Comparison of ENCODE assay signal across 8 cellular contexts in genomic region chr2:102020596-102021170, GRCh38. TPM values are rescaled to one million over a fixed set of nuclear protein-coding genes. Genes with fewer than 3 reads are reported as not detected.
DNase-seq lines count a peak whose midpoint lies in the region; ATAC-seq, FAIRE-seq and TF ChIP-seq lines count a peak whose summit lies in the region.

No MANE protein-coding gene starts in this region.

- peak overlapping the region; percentile 58 for H3K14ac ChIP-seq in IMR-90 (replicated peaks; ENCODE audit: low read depth, low read length)

- no peaks in the 10 kb centered on the region for H3K27me3 ChIP-seq in CD8-positive, alpha-beta T cell (ENCODE audit: insufficient read depth, low read length)
- H3K27me3 ChIP-seq in IMR-90 (ENCODE audit: control insufficient read depth, insufficient read depth, low read length), result no peaks in the 10 kb centered on the region
- no peaks in the 10 kb centered on the region; the same call in 1 of the 2 replicates for H3K27me3 ChIP-seq in SJCRH30
- no peaks in the 10 kb centered on the region for H3K27me3 ChIP-seq in osteoblast (ENCODE audit: insufficient read depth, low read length)
- no peaks in the 10 kb centered on the region for H3K27me3 ChIP-seq in testis

- POLR2A ChIA-PET in CD8-positive, alpha-beta T cell (lab: Charles Lee), result interaction anchor here (0.7 to 1.1 kb wide), 2 partner anchors 14 to 215 kb away, joined by 3 read pairs; no protein-coding TSS in a partner anchor
- POLR2A ChIA-PET in IMR-90 (lab: Charles Lee; ENCODE audit: unreplicated experiment), result interaction anchor here (0.6 kb wide), 1 partner anchor 431 kb away, joined by 3 read pairs; no protein-coding TSS in a partner anchor

- in situ Hi-C loops in IMR-90 (cut with MboI; ENCODE audit: low sequenced_read_pairs), result loop anchor here (5.0 to 10.0 kb wide), 3 partner anchors 124 to 332 kb away; partner anchors contain the start of gene IL1R1

- H3K9me3 ChIP-seq in CD8-positive, alpha-beta T cell (ENCODE audit: low read length), result no peaks in the 10 kb centered on the region
- H3K9me3 ChIP-seq in IMR-90 (ENCODE audit: control insufficient read depth, insufficient read depth, low read length), result no peaks in the 10 kb centered on the region
- H3K9me3 ChIP-seq in SJCRH30 (replicated peaks), result no peaks in the 10 kb centered on the region
- H3K9me3 ChIP-seq in osteoblast (ENCODE audit: low read depth, low read length), result no peaks in the 10 kb centered on the region
- H3K9me3 ChIP-seq in testis, result no peaks in the 10 kb centered on the region

- peaks cover 4% of the 10 kb centered on the region for H3K4me1 ChIP-seq in CD8-positive, alpha-beta T cell (ENCODE audit: insufficient read depth, low read length)
- H3K4me1 ChIP-seq in IMR-90 (ENCODE audit: control insufficient read depth, insufficient read depth, low read length) (peaks cover 9% of the 10 kb centered on the region; the same call in 1 of the 2 replicates), SJCRH30 (no peaks in the 10 kb centered on the region), osteoblast (ENCODE audit: insufficient read depth, low read length) (peaks cover 50% of the 10 kb centered on the region), testis (peaks cover 27% of the 10 kb centered on the region)

- H2BK5ac ChIP-seq in IMR-90 (ENCODE audit: low read depth, low read length, poor library complexity, severe bottlenecking), result no peak overlapping the region

- H3K9me3 Mint-ChIP-seq in CD8-positive, alpha-beta T cell, result no peaks in the 10 kb centered on the region

- H4K20me1 ChIP-seq in IMR-90 (ENCODE audit: insufficient read depth, low read length) (no peaks in the 10 kb centered on the region), osteoblast (ENCODE audit: insufficient read depth, low read length) (no peaks in the 10 kb centered on the region)

- H3K18ac ChIP-seq in IMR-90 (ENCODE audit: low read depth, low read length), result peak overlapping the region; percentile 43

- peak; percentile 99 for TF ChIP-seq RAD21 in IMR-90 (IDR thresholded peaks at IDR 0.05; ENCODE audit: low read length)

- H3K79me1 ChIP-seq in IMR-90 (ENCODE audit: low read depth in 1 of 2, low read length in 2 of 2), result no peaks in the 10 kb centered on the region

- peak overlapping the region; percentile 96 for H2AK5ac ChIP-seq in IMR-90 (ENCODE audit: low read depth, low read length)

- no peaks in the 10 kb centered on the region for H3K4me1 Mint-ChIP-seq in CD8-positive, alpha-beta T cell (ENCODE audit: low read depth)

- no TSS peak for BruUV-seq in IMR-90 (replicated peaks; lab: Mats Ljungman, UMichigan)

- peak overlapping the region; percentile 17; the same call in 1 of the 3 replicates for H2BK15ac ChIP-seq in IMR-90 (ENCODE audit: low read depth, low read length)

- H2AFZ ChIP-seq in IMR-90 (replicated peaks; ENCODE audit: low read length, poor library complexity), result peak overlapping the region; percentile 88
- H2AFZ ChIP-seq in osteoblast (ENCODE audit: low read length), result peak overlapping the region; percentile 58

- H3K4ac ChIP-seq in IMR-90 (ENCODE audit: low read depth, low read length), result peak overlapping the region; percentile 81

- no peak overlapping the region for H3K9ac ChIP-seq in IMR-90 (ENCODE audit: low read depth, low read length)

- DNase-seq in CD8-positive, alpha-beta T cell, result peak; percentile 63 to 91 (median 75)
- DNase-seq in IMR-90 (peak; percentile 88), SJCRH30 (peak; percentile 64 to 84), activated gamma-delta T cell (lab: John Stamatoyannopoulos, UW) (peak; percentile 11), frontal cortex (ENCODE audit: low spot score in 2 of 2) (peak; percentile 55 to 73), osteoblast (ENCODE audit: insufficient read length, low spot score, missing footprints) (peak; percentile 81), testis (peak; percentile 95)

- peak overlapping the region; percentile 61 for H4K5ac ChIP-seq in IMR-90 (ENCODE audit: low read depth, low read length)

- TF ChIP-seq CTCF in CD8-positive, alpha-beta T cell (IDR thresholded peaks at IDR 0.05), result peak; percentile 93
- peak; percentile 99 for TF ChIP-seq CTCF in IMR-90 (conservative IDR thresholded peaks at IDR 0.05; ENCODE audit: low read depth, low read length)
- TF ChIP-seq CTCF in osteoblast (IDR thresholded peaks at IDR 0.05; ENCODE audit: extremely low read depth, low read depth, low read length), result peak; percentile 99
- TF ChIP-seq CTCF in testis (IDR thresholded peaks at IDR 0.05), result peak; percentile 98 to 99 (median 98)

- dilution Hi-C loops in IMR-90 (cut with HindIII; ENCODE audit: low sequenced_read_pairs, unreplicated experiment), result loop anchor here (25.0 kb wide), 1 partner anchor 142 kb away; no protein-coding TSS in a partner anchor

- H3K4me3 Mint-ChIP-seq in CD8-positive, alpha-beta T cell, result no peak overlapping the region

- 2% methylated on average over 6 of the region's 18 CpGs; no CpG with 5 or more reads in 1 of the 2 experiments for WGBS in IMR-90 (ENCODE audit: extremely low coverage in 2 of 2, insufficient read length in 1 of 2), 2 experiments
- 2 to 9% methylated on average over 16 to 18 of the region's 18 CpGs for WGBS in testis, 2 donors

- TF ChIP-seq POLR2A in IMR-90 (IDR thresholded peaks at IDR 0.05; ENCODE audit: low read depth, low read length), result peak; percentile 62
- no peak for TF ChIP-seq POLR2A in testis (IDR thresholded peaks at IDR 0.05)

- peak overlapping the region; percentile 87 for H2BK120ac ChIP-seq in IMR-90 (ENCODE audit: low read depth, low read length)

- peak; percentile 99 for ATAC-seq in CD8-positive, alpha-beta T cell
- ATAC-seq in GM19463 (IDR thresholded peaks at IDR 0.05; ENCODE audit: unreplicated experiment) (peak; percentile 34), IMR-90 (ENCODE audit: low read depth) (peak; percentile 99)

- peak overlapping the region; percentile 82 for H2BK20ac ChIP-seq in IMR-90 (ENCODE audit: low read depth, low read length)

- H2AK9ac ChIP-seq in IMR-90 (replicated peaks; ENCODE audit: low read depth, low read length, poor library complexity), result peak overlapping the region; percentile 92

- no peaks in the 10 kb centered on the region for H3K36me3 Mint-ChIP-seq in CD8-positive, alpha-beta T cell

- H3K27me3 Mint-ChIP-seq in CD8-positive, alpha-beta T cell (ENCODE audit: low read depth), result no peaks in the 10 kb centered on the region

- 0 out of 2 replicates have a peak, but pooled peaks cover 3% of the 10 kb centered on the region for H3K9me1 ChIP-seq in IMR-90 (ENCODE audit: insufficient read depth, low read length)

- CTCF ChIA-PET in CD8-positive, alpha-beta T cell (lab: Charles Lee), result interaction anchor here (0.6 to 4.1 kb wide), 59 partner anchors 9 to 470 kb away, joined by 3 to 175 read pairs (median 4); partner anchors contain the start of gene IL18R1
- CTCF ChIA-PET in IMR-90 (lab: Yijun Ruan, JAX), result interaction anchor here (0.6 to 2.3 kb wide), 25 partner anchors 11 to 227 kb away, joined by 3 to 26 read pairs (median 5); partner anchors contain the start of gene IL1R1

- H3K4me3 ChIP-seq in CD8-positive, alpha-beta T cell (ENCODE audit: low read depth, low read length), result no peak overlapping the region
- no peak overlapping the region for H3K4me3 ChIP-seq in IMR-90 (ENCODE audit: insufficient read depth, low read depth, low read length)
- H3K4me3 ChIP-seq in SJCRH30, result no peak overlapping the region
- no peak overlapping the region for H3K4me3 ChIP-seq in osteoblast (ENCODE audit: insufficient read depth, low read length)
- H3K4me3 ChIP-seq in testis, result no peak overlapping the region

- H3K23ac ChIP-seq in IMR-90 (ENCODE audit: low read depth, low read length), result no peak overlapping the region

- intact Hi-C loops in CD8-positive, alpha-beta T cell (cut with DNase I, micrococcal nuclease), result loop anchor here (1.0 to 10.0 kb wide), 7 partner anchors 164 to 429 kb away; partner anchors contain the start of genes IL18R1 (in 2 of the 2) and IL1RL2 (in 1 of the 2)
- intact Hi-C loops in IMR-90 (cut with micrococcal nuclease), result loop anchor here (1.0 to 5.0 kb wide), 7 partner anchors 44 to 429 kb away; partner anchors contain the start of genes IL18R1 and IL1R1
- intact Hi-C loops in testis (cut with DNase I; ENCODE audit: low total_unique reads), result loop anchor here (5.0 kb wide), 2 partner anchors 142 to 222 kb away; no protein-coding TSS in a partner anchor

- H4K8ac ChIP-seq in IMR-90 (ENCODE audit: low read depth in 2 of 2, low read length in 2 of 2), result peak overlapping the region in 1 of 2 experiments; percentile 79; a peak in 2 of 4 replicates

- H3K4me2 ChIP-seq in IMR-90 (ENCODE audit: low read depth, low read length) (no peak overlapping the region), osteoblast (ENCODE audit: insufficient read depth, low read length) (peak overlapping the region; percentile 22)

- no peak overlapping the region for H3K27ac Mint-ChIP-seq in CD8-positive, alpha-beta T cell

- no peak overlapping the region for H3K56ac ChIP-seq in IMR-90 (ENCODE audit: extremely low read depth, insufficient read depth, low read length)

- no peaks in the 10 kb centered on the region for H3K79me2 ChIP-seq in osteoblast (ENCODE audit: insufficient read depth, low read length)

- H3K27ac ChIP-seq in CD8-positive, alpha-beta T cell (ENCODE audit: low read depth, low read length), result no peak overlapping the region
- H3K27ac ChIP-seq in IMR-90 (ENCODE audit: insufficient read depth, low read length), result peak overlapping the region; percentile 31; the same call in 1 of the 2 replicates
- no peak overlapping the region for H3K27ac ChIP-seq in SJCRH30
- peak overlapping the region; percentile 87 for H3K27ac ChIP-seq in osteoblast (ENCODE audit: low read depth, low read length)
- no peak overlapping the region for H3K27ac ChIP-seq in testis

- no peak for FAIRE-seq in frontal cortex (lab: Jason Lieb, UNC)

- H4K91ac ChIP-seq in IMR-90 (ENCODE audit: insufficient read depth, low read depth, low read length), result peak overlapping the region; percentile 74

- H3K36me3 ChIP-seq in CD8-positive, alpha-beta T cell (ENCODE audit: insufficient read depth, low read length), result no peaks in the 10 kb centered on the region
- H3K36me3 ChIP-seq in IMR-90 (ENCODE audit: control insufficient read depth, insufficient read depth, low read length), result no peaks in the 10 kb centered on the region
- H3K36me3 ChIP-seq in SJCRH30, result no peaks in the 10 kb centered on the region
- no peaks in the 10 kb centered on the region for H3K36me3 ChIP-seq in osteoblast (ENCODE audit: insufficient read depth, low read length)
- H3K36me3 ChIP-seq in testis (ENCODE audit: low read depth, missing control alignments), result no peaks in the 10 kb centered on the region

TF ChIP-seq in IMR-90, 13 proteins besides CTCF, POLR2A, EP300 and RAD21 (continues in another document):
- TF ChIP-seq RCOR1 (IDR thresholded peaks at IDR 0.05; ENCODE audit: insufficient replicate concordance, low read length) (no peak), SMC3 (IDR thresholded peaks at IDR 0.05; ENCODE audit: low read depth, low read length) (peak; percentile 99)

RNA-seq across cellular contexts. Expression of gene IL1R2, which starts 28.9 kb away (rescaled TPM):
- total RNA-seq in CD8-positive, alpha-beta T cell, result not detected
- total RNA-seq in IMR-90 (2012; rRNA removed) (not detected in 2 replicates), frontal cortex (not detected), osteoblast (0.36 and 0.88 TPM in 2 replicates), testis (1 to 10 TPM; 2.7 to 3.7 TPM)
- polyA plus RNA-seq in IMR-90 (2012; rRNA removed) (not detected in 2 replicates), testis (ENCODE audit: insufficient read depth, low read depth, low replicate concordance) (2.2 TPM)
- 0.03 TPM in 1 of 2 replicates, not detected in the other for polyA plus RNA-seq in IMR-90 (2012; cell fraction: cytosol; rRNA removed)
- polyA plus RNA-seq in IMR-90 (2012; cell fraction: nucleus; rRNA removed; ENCODE audit: low replicate concordance), result 0.14 TPM in 1 of 2 replicates, not detected in the other
- not detected in 2 replicates for total RNA-seq in SJCRH30 (2014; rRNA removed; shearing (Covaris generic))

Comparison
In these comparisons a context has a peak if more than half of its experiments do, and no peak if none do; other contexts are left out.
1. ATAC-seq: peak in every context shown above with its lines; median percentile 99 in CD8-positive, alpha-beta T cell; 99 in IMR-90; 34 in GM19463.
2. DNase-seq: peak in every context shown above with its lines; median percentile 95 in testis; 88 in IMR-90; 81 in osteoblast; 75 in CD8-positive, alpha-beta T cell; 74 in SJCRH30; 64 in frontal cortex; 11 in activated gamma-delta T cell.
3. H3K27ac ChIP-seq: peak in IMR-90 (single experiment) and osteoblast (single experiment); none in CD8-positive, alpha-beta T cell (single experiment), SJCRH30 (single experiment) and testis (0 of 2).
4. Peak in every context shown above with its lines, with median percentiles within 50 percentile points of each other: CTCF ChIP-seq.